ENCODE assay signal across 1 cellular context in the genomic region with DNA sequence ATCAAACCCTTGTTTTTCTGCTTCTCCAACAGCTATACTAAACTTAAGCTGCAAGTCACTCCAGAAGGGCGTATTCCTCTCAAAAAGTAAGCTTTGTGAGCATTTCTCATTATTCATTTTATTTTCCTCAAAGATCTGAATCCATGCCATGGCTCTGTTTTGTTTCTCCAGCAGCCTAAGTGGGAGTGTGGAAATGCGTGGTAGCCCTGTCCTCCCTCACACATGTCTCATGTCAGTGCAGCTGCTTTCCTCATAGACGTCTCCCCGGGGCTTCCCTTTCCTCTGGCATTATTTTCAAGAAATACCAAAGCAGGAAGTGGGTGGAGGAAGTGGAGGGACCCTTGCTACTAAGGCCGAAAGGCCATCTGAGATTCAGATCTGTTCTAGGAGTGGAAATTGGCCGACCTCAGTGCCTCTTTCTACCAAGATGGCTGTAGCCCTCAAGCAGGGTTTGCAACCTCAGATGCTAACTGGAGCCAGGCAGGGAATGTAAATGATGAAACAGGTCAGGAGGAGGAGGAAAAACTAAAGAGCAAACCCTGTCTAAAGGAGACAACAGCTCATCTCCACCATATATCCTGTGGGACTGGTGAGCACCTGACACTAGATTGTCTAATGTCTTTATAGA.
TF ChIP-seq lines count a peak whose summit lies in the region.

No MANE protein-coding gene starts in this region.

TF ChIP-seq in IMR-90, 13 proteins besides CTCF, POLR2A, EP300 and RAD21 (continued from another document):
- TF ChIP-seq MAZ (IDR thresholded peaks at IDR 0.05; ENCODE audit: borderline replicate concordance, low read depth, low read length) (no peak), ELK1 (IDR thresholded peaks at IDR 0.05; ENCODE audit: borderline replicate concordance, low read depth, low read length) (no peak)
